ENCODE assay signal across 9 cellular contexts in genomic region chrX:19772759-19773623, GRCh38.
A peak's percentile ranks its signal among the peaks of the same experiment; 100 is the strongest.
DNase-seq lines count a peak whose midpoint lies in the region; ATAC-seq lines count a peak whose summit lies in the region.
"Had no signal": no experiment of that assay in that cellular context is flagged by ENCODE, and none has a peak within 500 bp of the region (broad histone marks: within the 10 kb centered on the region; RNA-seq: fewer than 3 reads in every experiment).

No MANE protein-coding gene starts in this region.

- no peaks in the 10 kb centered on the region for H3K36me3 ChIP-seq in SK-N-MC (ENCODE audit: insufficient read depth, low read length)
- H3K36me3 ChIP-seq in naive thymus-derived CD4-positive, alpha-beta T cell (ENCODE audit: control insufficient read depth in 2 of 3, insufficient read depth in 3 of 3, low read length in 3 of 3) = no peaks in the 10 kb centered on the region

- no peak for DNase-seq in SK-N-MC (ENCODE audit: low read depth, low spot score)
- DNase-seq in naive thymus-derived CD4-positive, alpha-beta T cell = no peak
- DNase-seq in CD1c-positive myeloid dendritic cell (ENCODE audit: extremely low spot score) = no peak
- no peak for DNase-seq in NCI-H345 (lab: John Stamatoyannopoulos, UW)
- no peak for DNase-seq in retina

- no peaks in the 10 kb centered on the region for H3K9me3 ChIP-seq in SK-N-MC (ENCODE audit: low read depth, low read length)
- H3K9me3 ChIP-seq in naive thymus-derived CD4-positive, alpha-beta T cell (ENCODE audit: control insufficient read depth in 2 of 3, low read length in 3 of 3) = no peaks in the 10 kb centered on the region

- H3K27ac Mint-ChIP-seq in naive thymus-derived CD4-positive, alpha-beta T cell = peak overlapping the region; percentile 78 to 95 (median 88)

- POLR2A ChIA-PET in naive thymus-derived CD4-positive, alpha-beta T cell (lab: Charles Lee) = interaction anchor here (0.6 to 1.2 kb wide), 7 partner anchors 14 to 61 kb away, joined by 3 to 6 read pairs (median 3); no protein-coding TSS in a partner anchor

- H3K36me3 Mint-ChIP-seq in naive thymus-derived CD4-positive, alpha-beta T cell = peaks cover 0 to 16% (median 0%) of the 10 kb centered on the region in 5 donors

- no peak overlapping the region for H3K9ac ChIP-seq in SK-N-MC (ENCODE audit: insufficient read length)

- CTCF ChIA-PET in naive thymus-derived CD4-positive, alpha-beta T cell (lab: Charles Lee) = interaction anchor here (0.6 to 1.6 kb wide), 9 partner anchors 10 to 87 kb away, joined by 3 to 5 read pairs (median 3); no protein-coding TSS in a partner anchor

- ATAC-seq in GM18511 (IDR thresholded peaks at IDR 0.05; ENCODE audit: unreplicated experiment) (peak; percentile 47), HG02763 (IDR thresholded peaks at IDR 0.05; ENCODE audit: unreplicated experiment) (peak; percentile 33), HG03432 (IDR thresholded peaks at IDR 0.05; ENCODE audit: unreplicated experiment) (no peak)
- ATAC-seq in naive thymus-derived CD4-positive, alpha-beta T cell = peak; percentile 36
- ATAC-seq: HCT116 had no signal

- H3K27me3 ChIP-seq in naive thymus-derived CD4-positive, alpha-beta T cell (ENCODE audit: control insufficient read depth in 2 of 2, insufficient read depth in 2 of 2, low read length in 2 of 2) = no peaks in the 10 kb centered on the region

- peak overlapping the region; percentile 43; the same call in 1 of the 2 replicates for H3K4me3 ChIP-seq in SK-N-MC
- H3K4me3 ChIP-seq in naive thymus-derived CD4-positive, alpha-beta T cell (ENCODE audit: low read length) = no peak overlapping the region

- intact Hi-C loops in naive thymus-derived CD4-positive, alpha-beta T cell (cut with micrococcal nuclease) = loop anchor here in 1 of 2 donors (2.0 kb wide), 1 partner anchor 68 kb away; no protein-coding TSS in a partner anchor

- H3K27me3 Mint-ChIP-seq in naive thymus-derived CD4-positive, alpha-beta T cell = no peaks in the 10 kb centered on the region

- H3K4me1 Mint-ChIP-seq in naive thymus-derived CD4-positive, alpha-beta T cell = peaks cover 26 to 85% (median 68%) of the 10 kb centered on the region in 7 donors

- H3K4me3 Mint-ChIP-seq in naive thymus-derived CD4-positive, alpha-beta T cell = peak overlapping the region; percentile 58 to 76 (median 66)

- H3K4me1 ChIP-seq in naive thymus-derived CD4-positive, alpha-beta T cell (ENCODE audit: control insufficient read depth in 2 of 2, insufficient read depth in 2 of 2, low read length in 2 of 2) = peaks cover 56 to 60% of the 10 kb centered on the region in 2 donors

- no peak overlapping the region for H3K27ac ChIP-seq in SK-N-MC
- H3K27ac ChIP-seq in naive thymus-derived CD4-positive, alpha-beta T cell (ENCODE audit: low read depth, low read length) = peak overlapping the region; percentile 55

- H3K9me3 Mint-ChIP-seq in naive thymus-derived CD4-positive, alpha-beta T cell = peaks cover 0 to 3% (median 0%) of the 10 kb centered on the region in 11 donors
